1 cellular context compared by ENCODE assay signal in the genomic region with DNA sequence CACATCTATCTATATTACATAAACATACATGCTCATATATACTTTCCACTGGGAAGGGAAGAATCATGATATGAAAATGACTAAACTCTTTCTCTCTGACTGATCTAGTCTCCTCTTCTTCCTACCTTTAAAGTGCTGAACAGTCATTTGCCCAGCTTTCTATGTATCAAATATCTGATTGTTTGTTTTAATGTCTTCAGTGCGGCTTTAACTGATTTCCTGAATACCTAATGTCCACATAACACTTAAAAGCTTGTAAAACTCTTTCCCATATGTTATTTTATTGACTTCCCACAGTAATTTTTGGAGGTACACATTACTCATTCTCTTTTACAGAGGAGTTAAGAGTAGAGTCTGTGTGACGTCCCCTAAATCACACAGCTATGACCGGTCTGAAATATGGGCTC.
TF ChIP-seq lines count a peak whose summit lies in the region.

No MANE protein-coding gene starts in this region.

TF ChIP-seq in GM23338, 12 proteins besides CTCF, POLR2A, EP300 and RAD21 (continued from another document):
- TF ChIP-seq, protein P1, sequence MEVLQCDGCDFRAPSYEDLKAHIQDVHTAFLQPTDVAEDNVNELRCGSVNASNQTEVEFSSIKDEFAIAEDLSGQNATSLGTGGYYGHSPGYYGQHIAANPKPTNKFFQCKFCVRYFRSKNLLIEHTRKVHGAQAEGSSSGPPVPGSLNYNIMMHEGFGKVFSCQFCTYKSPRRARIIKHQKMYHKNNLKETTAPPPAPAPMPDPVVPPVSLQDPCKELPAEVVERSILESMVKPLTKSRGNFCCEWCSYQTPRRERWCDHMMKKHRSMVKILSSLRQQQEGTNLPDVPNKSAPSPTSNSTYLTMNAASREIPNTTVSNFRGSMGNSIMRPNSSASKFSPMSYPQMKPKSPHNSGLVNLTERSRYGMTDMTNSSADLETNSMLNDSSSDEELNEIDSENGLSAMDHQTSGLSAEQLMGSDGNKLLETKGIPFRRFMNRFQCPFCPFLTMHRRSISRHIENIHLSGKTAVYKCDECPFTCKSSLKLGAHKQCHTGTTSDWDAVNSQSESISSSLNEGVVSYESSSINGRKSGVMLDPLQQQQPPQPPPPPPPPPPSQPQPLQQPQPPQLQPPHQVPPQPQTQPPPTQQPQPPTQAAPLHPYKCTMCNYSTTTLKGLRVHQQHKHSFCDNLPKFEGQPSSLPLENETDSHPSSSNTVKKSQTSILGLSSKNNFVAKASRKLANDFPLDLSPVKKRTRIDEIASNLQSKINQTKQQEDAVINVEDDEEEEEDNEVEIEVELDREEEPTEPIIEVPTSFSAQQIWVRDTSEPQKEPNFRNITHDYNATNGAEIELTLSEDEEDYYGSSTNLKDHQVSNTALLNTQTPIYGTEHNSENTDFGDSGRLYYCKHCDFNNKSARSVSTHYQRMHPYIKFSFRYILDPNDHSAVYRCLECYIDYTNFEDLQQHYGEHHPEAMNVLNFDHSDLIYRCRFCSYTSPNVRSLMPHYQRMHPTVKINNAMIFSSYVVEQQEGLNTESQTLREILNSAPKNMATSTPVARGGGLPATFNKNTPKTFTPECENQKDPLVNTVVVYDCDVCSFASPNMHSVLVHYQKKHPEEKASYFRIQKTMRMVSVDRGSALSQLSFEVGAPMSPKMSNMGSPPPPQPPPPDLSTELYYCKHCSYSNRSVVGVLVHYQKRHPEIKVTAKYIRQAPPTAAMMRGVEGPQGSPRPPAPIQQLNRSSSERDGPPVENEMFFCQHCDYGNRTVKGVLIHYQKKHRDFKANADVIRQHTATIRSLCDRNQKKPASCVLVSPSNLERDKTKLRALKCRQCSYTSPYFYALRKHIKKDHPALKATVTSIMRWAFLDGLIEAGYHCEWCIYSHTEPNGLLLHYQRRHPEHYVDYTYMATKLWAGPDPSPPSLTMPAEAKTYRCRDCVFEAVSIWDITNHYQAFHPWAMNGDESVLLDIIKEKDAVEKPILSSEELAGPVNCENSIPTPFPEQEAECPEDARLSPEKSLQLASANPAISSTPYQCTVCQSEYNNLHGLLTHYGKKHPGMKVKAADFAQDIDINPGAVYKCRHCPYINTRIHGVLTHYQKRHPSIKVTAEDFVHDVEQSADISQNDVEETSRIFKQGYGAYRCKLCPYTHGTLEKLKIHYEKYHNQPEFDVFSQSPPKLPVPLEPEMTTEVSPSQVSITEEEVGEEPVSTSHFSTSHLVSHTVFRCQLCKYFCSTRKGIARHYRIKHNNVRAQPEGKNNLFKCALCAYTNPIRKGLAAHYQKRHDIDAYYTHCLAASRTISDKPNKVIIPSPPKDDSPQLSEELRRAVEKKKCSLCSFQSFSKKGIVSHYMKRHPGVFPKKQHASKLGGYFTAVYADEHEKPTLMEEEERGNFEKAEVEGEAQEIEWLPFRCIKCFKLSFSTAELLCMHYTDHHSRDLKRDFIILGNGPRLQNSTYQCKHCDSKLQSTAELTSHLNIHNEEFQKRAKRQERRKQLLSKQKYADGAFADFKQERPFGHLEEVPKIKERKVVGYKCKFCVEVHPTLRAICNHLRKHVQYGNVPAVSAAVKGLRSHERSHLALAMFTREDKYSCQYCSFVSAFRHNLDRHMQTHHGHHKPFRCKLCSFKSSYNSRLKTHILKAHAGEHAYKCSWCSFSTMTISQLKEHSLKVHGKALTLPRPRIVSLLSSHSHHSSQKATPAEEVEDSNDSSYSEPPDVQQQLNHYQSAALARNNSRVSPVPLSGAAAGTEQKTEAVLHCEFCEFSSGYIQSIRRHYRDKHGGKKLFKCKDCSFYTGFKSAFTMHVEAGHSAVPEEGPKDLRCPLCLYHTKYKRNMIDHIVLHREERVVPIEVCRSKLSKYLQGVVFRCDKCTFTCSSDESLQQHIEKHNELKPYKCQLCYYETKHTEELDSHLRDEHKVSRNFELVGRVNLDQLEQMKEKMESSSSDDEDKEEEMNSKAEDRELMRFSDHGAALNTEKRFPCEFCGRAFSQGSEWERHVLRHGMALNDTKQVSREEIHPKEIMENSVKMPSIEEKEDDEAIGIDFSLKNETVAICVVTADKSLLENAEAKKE (CRISPR knock-in tag; IDR thresholded peaks at IDR 0.05): no peak
- TF ChIP-seq STAT1 (IDR thresholded peaks at IDR 0.05; ENCODE audit: unreplicated experiment): no peak
- TF ChIP-seq, protein P2, sequence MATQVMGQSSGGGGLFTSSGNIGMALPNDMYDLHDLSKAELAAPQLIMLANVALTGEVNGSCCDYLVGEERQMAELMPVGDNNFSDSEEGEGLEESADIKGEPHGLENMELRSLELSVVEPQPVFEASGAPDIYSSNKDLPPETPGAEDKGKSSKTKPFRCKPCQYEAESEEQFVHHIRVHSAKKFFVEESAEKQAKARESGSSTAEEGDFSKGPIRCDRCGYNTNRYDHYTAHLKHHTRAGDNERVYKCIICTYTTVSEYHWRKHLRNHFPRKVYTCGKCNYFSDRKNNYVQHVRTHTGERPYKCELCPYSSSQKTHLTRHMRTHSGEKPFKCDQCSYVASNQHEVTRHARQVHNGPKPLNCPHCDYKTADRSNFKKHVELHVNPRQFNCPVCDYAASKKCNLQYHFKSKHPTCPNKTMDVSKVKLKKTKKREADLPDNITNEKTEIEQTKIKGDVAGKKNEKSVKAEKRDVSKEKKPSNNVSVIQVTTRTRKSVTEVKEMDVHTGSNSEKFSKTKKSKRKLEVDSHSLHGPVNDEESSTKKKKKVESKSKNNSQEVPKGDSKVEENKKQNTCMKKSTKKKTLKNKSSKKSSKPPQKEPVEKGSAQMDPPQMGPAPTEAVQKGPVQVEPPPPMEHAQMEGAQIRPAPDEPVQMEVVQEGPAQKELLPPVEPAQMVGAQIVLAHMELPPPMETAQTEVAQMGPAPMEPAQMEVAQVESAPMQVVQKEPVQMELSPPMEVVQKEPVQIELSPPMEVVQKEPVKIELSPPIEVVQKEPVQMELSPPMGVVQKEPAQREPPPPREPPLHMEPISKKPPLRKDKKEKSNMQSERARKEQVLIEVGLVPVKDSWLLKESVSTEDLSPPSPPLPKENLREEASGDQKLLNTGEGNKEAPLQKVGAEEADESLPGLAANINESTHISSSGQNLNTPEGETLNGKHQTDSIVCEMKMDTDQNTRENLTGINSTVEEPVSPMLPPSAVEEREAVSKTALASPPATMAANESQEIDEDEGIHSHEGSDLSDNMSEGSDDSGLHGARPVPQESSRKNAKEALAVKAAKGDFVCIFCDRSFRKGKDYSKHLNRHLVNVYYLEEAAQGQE (IDR thresholded peaks at IDR 0.05; ENCODE audit: unreplicated experiment): no peak
- TF ChIP-seq NANOG (IDR thresholded peaks at IDR 0.05; ENCODE audit: borderline replicate concordance): no peak
- no peak for TF ChIP-seq POLR2AphosphoS5 (IDR thresholded peaks at IDR 0.05; ENCODE audit: low read depth)
- TF ChIP-seq, protein P3, sequence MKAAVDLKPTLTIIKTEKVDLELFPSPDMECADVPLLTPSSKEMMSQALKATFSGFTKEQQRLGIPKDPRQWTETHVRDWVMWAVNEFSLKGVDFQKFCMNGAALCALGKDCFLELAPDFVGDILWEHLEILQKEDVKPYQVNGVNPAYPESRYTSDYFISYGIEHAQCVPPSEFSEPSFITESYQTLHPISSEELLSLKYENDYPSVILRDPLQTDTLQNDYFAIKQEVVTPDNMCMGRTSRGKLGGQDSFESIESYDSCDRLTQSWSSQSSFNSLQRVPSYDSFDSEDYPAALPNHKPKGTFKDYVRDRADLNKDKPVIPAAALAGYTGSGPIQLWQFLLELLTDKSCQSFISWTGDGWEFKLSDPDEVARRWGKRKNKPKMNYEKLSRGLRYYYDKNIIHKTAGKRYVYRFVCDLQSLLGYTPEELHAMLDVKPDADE (IDR thresholded peaks at IDR 0.05): no peak
- TF ChIP-seq ZNF331 (CRISPR knock-in tag; IDR thresholded peaks at IDR 0.05; ENCODE audit: low read depth): no peak
TF ChIP-seq in GM23338: peak in this region for 0.
